In the genomic region with DNA sequence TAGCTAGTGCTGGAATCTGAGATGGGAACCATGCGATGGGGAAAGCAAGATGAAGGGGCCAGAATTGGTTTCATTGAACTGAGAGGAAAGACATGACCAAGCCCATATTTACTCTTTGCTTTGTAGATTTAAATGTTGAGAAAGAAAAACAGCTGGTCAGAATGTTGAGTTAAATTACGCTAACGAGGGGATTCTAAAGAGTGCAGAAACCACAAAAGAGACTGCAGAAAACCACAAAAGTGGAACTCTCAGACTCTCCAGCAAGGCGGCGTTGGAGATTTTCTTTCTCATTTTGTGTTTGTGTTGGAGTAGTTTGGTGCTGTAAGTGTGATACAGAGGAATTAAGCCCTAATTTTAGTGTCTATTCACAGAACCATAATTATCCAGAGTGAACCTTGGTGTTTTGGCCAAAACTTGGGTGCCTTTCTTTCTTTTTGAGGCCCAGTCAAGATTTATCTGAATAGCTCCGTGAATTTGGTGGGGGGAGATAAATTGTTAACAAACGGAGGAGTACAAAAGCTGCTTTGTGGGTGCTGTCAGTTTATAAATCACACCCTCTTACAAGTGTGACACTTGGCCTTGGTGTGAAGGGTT, we compare ENCODE assay signal across 8 cellular contexts. TPM values are rescaled to one million over a fixed set of nuclear protein-coding genes. Genes with fewer than 3 reads are reported as not detected.
DNase-seq lines count a peak whose midpoint lies in the region; ATAC-seq and TF ChIP-seq lines count a peak whose summit lies in the region.

No MANE protein-coding gene starts in this region.

- no peak overlapping the region for H2AFZ ChIP-seq in GM23338

- H3K27ac ChIP-seq in GM23338 (ENCODE audit: low read depth): peak overlapping the region; percentile 98
- peak overlapping the region; percentile 66 to 86 (median 74) for H3K27ac ChIP-seq in Peyer's patch
- peak overlapping the region; percentile 69 for H3K27ac ChIP-seq in skeletal muscle tissue (ENCODE audit: low read depth, low read length)

- H3K4me2 ChIP-seq in GM23338: peak overlapping the region; percentile 65

- H3K4me1 Mint-ChIP-seq in GM23338: peaks cover 36% of the 10 kb centered on the region

- TF ChIP-seq CTCF in GM23338 (conservative IDR thresholded peaks at IDR 0.05; ENCODE audit: low read depth in 2 of 2) (no peak), Peyer's patch (IDR thresholded peaks at IDR 0.05) (no peak)

- peak overlapping the region; percentile 1 to 66 (median 34) for H3K9ac ChIP-seq in skeletal muscle tissue (ENCODE audit: low read depth in 1 of 3, low read length in 3 of 3)

- H3K36me3 ChIP-seq in GM23338 (ENCODE audit: insufficient read depth) (peaks cover 57% of the 10 kb centered on the region), Peyer's patch (peaks cover 0 to 44% (median 0%) of the 10 kb centered on the region in 3 donors), skeletal muscle tissue (ENCODE audit: control insufficient read depth in 3 of 3, insufficient read depth in 3 of 3, low read length in 3 of 3) (peaks cover 2 to 11% (median 9%) of the 10 kb centered on the region in 3 donors)

- H3K36me3 Mint-ChIP-seq in GM23338 (ENCODE audit: low read depth): peaks cover 95% of the 10 kb centered on the region

- H3K79me2 ChIP-seq in GM23338 (replicated peaks; ENCODE audit: insufficient read depth): peaks cover 71% of the 10 kb centered on the region

- H3K4me3 ChIP-seq in GM23338: peak overlapping the region; percentile 30
- H3K4me3 ChIP-seq in Peyer's patch: no peak overlapping the region
- no peak overlapping the region for H3K4me3 ChIP-seq in skeletal muscle tissue (ENCODE audit: low read length in 3 of 3)

- no peak for TF ChIP-seq POLR2A in Peyer's patch (IDR thresholded peaks at IDR 0.05)

- peak; percentile 3; the same call in 2 of the 3 replicates for ATAC-seq in GM23338

- peaks cover 42% of the 10 kb centered on the region for H3F3A ChIP-seq in GM23338 (replicated peaks; ENCODE audit: low read depth)

- H3K27me3 ChIP-seq in GM23338 (ENCODE audit: insufficient read depth) (no peaks in the 10 kb centered on the region), Peyer's patch (no peaks in the 10 kb centered on the region), skeletal muscle tissue (ENCODE audit: control insufficient read depth in 3 of 3, insufficient read depth in 3 of 3, low read length in 3 of 3) (no peaks in the 10 kb centered on the region)

- H3K4me1 ChIP-seq in GM23338 (ENCODE audit: insufficient read depth) (peaks cover 35% of the 10 kb centered on the region), Peyer's patch (peaks cover 11 to 50% (median 22%) of the 10 kb centered on the region in 4 donors), skeletal muscle tissue (ENCODE audit: control insufficient read depth in 3 of 3, insufficient read depth in 3 of 3, low read length in 3 of 3) (peaks cover 24 to 31% (median 26%) of the 10 kb centered on the region in 3 donors)

- peaks cover 9% of the 10 kb centered on the region for H3K27me3 Mint-ChIP-seq in GM23338 (ENCODE audit: insufficient read depth, low read depth, poor library complexity)

- no peaks in the 10 kb centered on the region; the same call in 2 of the 3 replicates for H3K9me3 Mint-ChIP-seq in GM23338

- H3K27ac Mint-ChIP-seq in GM23338: peak overlapping the region; percentile 98

- H4K20me1 ChIP-seq in GM23338 (replicated peaks; ENCODE audit: insufficient read depth): peaks cover 32% of the 10 kb centered on the region

- peak overlapping the region; percentile 40 for H3K4me3 Mint-ChIP-seq in GM23338

- DNase-seq in GM23338 (ENCODE audit: low spot score) (no peak), Peyer's patch (no peak), epidermal melanocyte (ENCODE audit: insufficient read length, low spot score) (peak; percentile 78), occipital lobe (lab: John Stamatoyannopoulos, UW) (no peak), nucleus accumbens (lab: John Stamatoyannopoulos, UW) (no peak), HK-2 (ENCODE audit: unreplicated experiment) (no peak)
- DNase-seq in stimulated activated naive CD4-positive, alpha-beta T cell treated with Interleukin-2 at 50 U/mL for 16 hours (lab: John Stamatoyannopoulos, UW): no peak

- no peaks in the 10 kb centered on the region for H3K9me3 ChIP-seq in Peyer's patch
- no peaks in the 10 kb centered on the region for H3K9me3 ChIP-seq in skeletal muscle tissue (ENCODE audit: control insufficient read depth in 3 of 3, low read length in 3 of 3)

- H3K9me2 ChIP-seq in GM23338 (ENCODE audit: insufficient read depth): no peaks in the 10 kb centered on the region

TF ChIP-seq in GM23338, 12 proteins besides CTCF, POLR2A, EP300 and RAD21 (continues in another document):
- TF ChIP-seq CREB1 (CRISPR knock-in tag; IDR thresholded peaks at IDR 0.05; ENCODE audit: low read depth): no peak
- TF ChIP-seq POLR2AphosphoS5 (IDR thresholded peaks at IDR 0.05; ENCODE audit: low read depth): no peak
- TF ChIP-seq, protein P1, sequence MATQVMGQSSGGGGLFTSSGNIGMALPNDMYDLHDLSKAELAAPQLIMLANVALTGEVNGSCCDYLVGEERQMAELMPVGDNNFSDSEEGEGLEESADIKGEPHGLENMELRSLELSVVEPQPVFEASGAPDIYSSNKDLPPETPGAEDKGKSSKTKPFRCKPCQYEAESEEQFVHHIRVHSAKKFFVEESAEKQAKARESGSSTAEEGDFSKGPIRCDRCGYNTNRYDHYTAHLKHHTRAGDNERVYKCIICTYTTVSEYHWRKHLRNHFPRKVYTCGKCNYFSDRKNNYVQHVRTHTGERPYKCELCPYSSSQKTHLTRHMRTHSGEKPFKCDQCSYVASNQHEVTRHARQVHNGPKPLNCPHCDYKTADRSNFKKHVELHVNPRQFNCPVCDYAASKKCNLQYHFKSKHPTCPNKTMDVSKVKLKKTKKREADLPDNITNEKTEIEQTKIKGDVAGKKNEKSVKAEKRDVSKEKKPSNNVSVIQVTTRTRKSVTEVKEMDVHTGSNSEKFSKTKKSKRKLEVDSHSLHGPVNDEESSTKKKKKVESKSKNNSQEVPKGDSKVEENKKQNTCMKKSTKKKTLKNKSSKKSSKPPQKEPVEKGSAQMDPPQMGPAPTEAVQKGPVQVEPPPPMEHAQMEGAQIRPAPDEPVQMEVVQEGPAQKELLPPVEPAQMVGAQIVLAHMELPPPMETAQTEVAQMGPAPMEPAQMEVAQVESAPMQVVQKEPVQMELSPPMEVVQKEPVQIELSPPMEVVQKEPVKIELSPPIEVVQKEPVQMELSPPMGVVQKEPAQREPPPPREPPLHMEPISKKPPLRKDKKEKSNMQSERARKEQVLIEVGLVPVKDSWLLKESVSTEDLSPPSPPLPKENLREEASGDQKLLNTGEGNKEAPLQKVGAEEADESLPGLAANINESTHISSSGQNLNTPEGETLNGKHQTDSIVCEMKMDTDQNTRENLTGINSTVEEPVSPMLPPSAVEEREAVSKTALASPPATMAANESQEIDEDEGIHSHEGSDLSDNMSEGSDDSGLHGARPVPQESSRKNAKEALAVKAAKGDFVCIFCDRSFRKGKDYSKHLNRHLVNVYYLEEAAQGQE (IDR thresholded peaks at IDR 0.05; ENCODE audit: unreplicated experiment): no peak
- no peak for TF ChIP-seq JUNB (IDR thresholded peaks at IDR 0.05; ENCODE audit: unreplicated experiment)
- TF ChIP-seq, protein P2, sequence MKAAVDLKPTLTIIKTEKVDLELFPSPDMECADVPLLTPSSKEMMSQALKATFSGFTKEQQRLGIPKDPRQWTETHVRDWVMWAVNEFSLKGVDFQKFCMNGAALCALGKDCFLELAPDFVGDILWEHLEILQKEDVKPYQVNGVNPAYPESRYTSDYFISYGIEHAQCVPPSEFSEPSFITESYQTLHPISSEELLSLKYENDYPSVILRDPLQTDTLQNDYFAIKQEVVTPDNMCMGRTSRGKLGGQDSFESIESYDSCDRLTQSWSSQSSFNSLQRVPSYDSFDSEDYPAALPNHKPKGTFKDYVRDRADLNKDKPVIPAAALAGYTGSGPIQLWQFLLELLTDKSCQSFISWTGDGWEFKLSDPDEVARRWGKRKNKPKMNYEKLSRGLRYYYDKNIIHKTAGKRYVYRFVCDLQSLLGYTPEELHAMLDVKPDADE (IDR thresholded peaks at IDR 0.05): no peak
- TF ChIP-seq ZNF114 (CRISPR knock-in tag; IDR thresholded peaks at IDR 0.05): no peak
- no peak for TF ChIP-seq ZNF331 (CRISPR knock-in tag; IDR thresholded peaks at IDR 0.05; ENCODE audit: low read depth)
- TF ChIP-seq STAT1 (IDR thresholded peaks at IDR 0.05; ENCODE audit: unreplicated experiment): no peak

RNA-seq across cellular contexts. Expression of gene SAE1, which starts 26.3 kb away (rescaled TPM):
- total RNA-seq in GM23338 (2014; rRNA removed; shearing (Covaris generic)): 236 and 258 TPM in 2 replicates
- polyA plus RNA-seq in GM23338 (2016; fragmentation: Nextera tagmentation; extraction: Ambion mirVana): 108 and 115 TPM in 2 replicates
- 10 to 100 TPM; 35.9 to 73.4 (median 40.3) TPM for total RNA-seq in Peyer's patch
- total RNA-seq in skeletal muscle tissue: 71.0 TPM
- total RNA-seq in occipital lobe: 76.3 TPM

RNA-seq across cellular contexts. Expression of gene ZC3H4, which starts 43.4 kb away (rescaled TPM):
- total RNA-seq in GM23338 (2014; rRNA removed; shearing (Covaris generic)): 33.8 and 36.9 TPM in 2 replicates
- polyA plus RNA-seq in GM23338 (2016; fragmentation: Nextera tagmentation; extraction: Ambion mirVana): 26.7 and 29.4 TPM in 2 replicates
- 10 to 100 TPM; 24.7 to 61.9 (median 42.4) TPM for total RNA-seq in Peyer's patch
- total RNA-seq in skeletal muscle tissue: 14.6 TPM
- 11.2 TPM for total RNA-seq in occipital lobe
